ENCODE assay signal across 8 cellular contexts in the genomic region with DNA sequence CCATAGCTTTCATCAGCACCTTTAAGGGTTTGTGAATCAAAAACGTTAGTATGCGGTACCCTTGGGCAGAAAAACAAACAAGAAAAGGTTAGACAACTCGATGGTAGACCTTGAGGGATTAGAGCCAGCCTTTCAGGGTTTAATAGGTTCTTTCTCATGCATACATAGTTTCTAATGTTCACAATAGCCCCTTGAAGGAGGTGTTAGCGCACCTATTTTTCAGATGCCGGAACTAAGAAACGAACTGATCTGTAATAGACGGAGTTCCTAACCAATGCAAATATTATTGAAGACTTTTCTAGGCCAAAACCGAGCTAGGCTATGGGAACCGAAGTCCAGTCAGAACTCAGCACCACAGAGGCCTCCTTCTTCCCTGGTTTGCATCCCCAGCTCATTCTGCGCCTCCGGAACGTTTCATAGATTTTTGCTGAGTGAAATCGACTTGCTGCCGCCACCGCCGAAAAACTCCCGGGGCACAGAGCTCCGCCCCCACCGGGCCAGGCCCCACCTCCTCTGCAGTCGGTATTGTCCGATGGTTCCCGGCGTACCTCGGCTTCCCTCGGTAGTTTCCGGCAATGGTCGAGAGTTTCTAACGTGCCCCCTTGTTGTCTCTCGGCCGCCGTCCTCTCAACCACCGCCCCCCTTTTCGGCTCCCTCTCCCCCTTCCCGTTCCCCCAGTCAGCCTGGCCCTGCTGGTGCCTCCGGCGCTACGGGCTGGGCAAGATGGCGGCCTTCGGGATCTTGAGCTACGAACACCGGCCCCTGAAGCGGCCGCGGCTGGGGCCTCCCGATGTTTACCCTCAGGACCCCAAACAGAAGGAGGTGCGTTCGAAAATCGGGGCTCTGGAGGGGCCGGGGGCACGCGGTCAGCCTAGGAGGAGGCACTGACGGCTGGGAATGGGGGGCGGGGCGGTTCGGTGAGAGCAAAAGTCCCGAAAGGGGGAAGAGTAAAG. TPM values are rescaled to one million over a fixed set of nuclear protein-coding genes. Genes with fewer than 3 reads are reported as not detected.
DNase-seq lines count a peak whose midpoint lies in the region; ATAC-seq and TF ChIP-seq lines count a peak whose summit lies in the region.

A gene (plus strand): TSS at position 565 of the 953 bp plus-strand sequence. CDS start 159 bp downstream, at position 724.

- H3K4me3 Mint-ChIP-seq in T-helper 17 cell = peak within 1 kb of the TSS; percentile 84

- H3K4me3 ChIP-seq in GM12875 (ENCODE audit: low read depth, low read length) (peak within 1 kb of the TSS; percentile 48), left ventricle myocardium inferior (peak within 1 kb of the TSS; percentile 73), prostate gland (peak within 1 kb of the TSS; percentile 46 to 50), upper lobe of right lung (peak within 1 kb of the TSS; percentile 58)

- H3K27ac Mint-ChIP-seq in T-helper 17 cell = peak within 1 kb of the TSS; percentile 81

- peak; percentile 85 for DNase-seq in NCI-H1436 (lab: John Stamatoyannopoulos, UW)
- peak; percentile 65 to 73 (median 71) for DNase-seq in T-helper 17 cell
- DNase-seq in amygdala (lab: John Stamatoyannopoulos, UW) = peak in 55 of 56 donors; percentile 3 to 89 (median 69)
- DNase-seq in left ventricle myocardium inferior = peak; percentile 86
- peak; percentile 77 for DNase-seq in prostate gland (ENCODE audit: low spot score)
- peak; percentile 87 for DNase-seq in upper lobe of right lung

- no peaks in the 10 kb centered on the region for H3K27me3 ChIP-seq in left ventricle myocardium inferior (ENCODE audit: low read depth)
- H3K27me3 ChIP-seq in prostate gland (replicated peaks; ENCODE audit: insufficient read depth) = no peaks in the 10 kb centered on the region
- no peaks in the 10 kb centered on the region for H3K27me3 ChIP-seq in upper lobe of right lung

- H3K9me3 ChIP-seq in T-helper 17 cell (ENCODE audit: control insufficient read depth, low read length, poor library complexity, severe bottlenecking) = no peaks in the 10 kb centered on the region
- H3K9me3 ChIP-seq in left ventricle myocardium inferior (replicated peaks) = no peaks in the 10 kb centered on the region
- H3K9me3 ChIP-seq in prostate gland = no peaks in the 10 kb centered on the region
- no peaks in the 10 kb centered on the region for H3K9me3 ChIP-seq in upper lobe of right lung

- H3K36me3 Mint-ChIP-seq in T-helper 17 cell (ENCODE audit: low read depth) = peaks cover 6% of the 10 kb centered on the region

- H3K27me3 Mint-ChIP-seq in T-helper 17 cell = no peaks in the 10 kb centered on the region

- H3K27ac ChIP-seq in left ventricle myocardium inferior (replicated peaks) = peak within 1 kb of the TSS; percentile 76
- H3K27ac ChIP-seq in prostate gland = peak within 1 kb of the TSS; percentile 80 to 87
- H3K27ac ChIP-seq in upper lobe of right lung = peak within 1 kb of the TSS; percentile 80

- TF ChIP-seq CTCF in GM12875 (IDR thresholded peaks at IDR 0.05; ENCODE audit: borderline replicate concordance, insufficient read depth, low read depth, low read length) (no peak), left ventricle myocardium inferior (IDR thresholded peaks at IDR 0.05; ENCODE audit: borderline replicate concordance) (no peak), prostate gland (IDR thresholded peaks at IDR 0.05) (no peak), upper lobe of right lung (IDR thresholded peaks at IDR 0.05) (no peak)

- peaks cover 13% of the 10 kb centered on the region for H3K4me1 ChIP-seq in left ventricle myocardium inferior
- no peaks in the 10 kb centered on the region for H3K4me1 ChIP-seq in prostate gland (replicated peaks)
- H3K4me1 ChIP-seq in upper lobe of right lung = no peaks in the 10 kb centered on the region

- ATAC-seq in HG02759 (IDR thresholded peaks at IDR 0.05; ENCODE audit: unreplicated experiment) = peak; percentile 96
- ATAC-seq in T-helper 17 cell = peak; percentile 97
- ATAC-seq in upper lobe of right lung = peak; percentile 98

- peaks cover 9% of the 10 kb centered on the region for H3K4me1 Mint-ChIP-seq in T-helper 17 cell

- intact Hi-C loops in left ventricle myocardium inferior (cut with micrococcal nuclease) (no loop called here), prostate gland (cut with DNase I) (no loop called here), upper lobe of right lung (cut with DNase I) (no loop called here)

- WGBS in prostate gland = 1% methylated on average over 37 of the region's 56 CpGs

- peak; percentile 34 for TF ChIP-seq POLR2A in prostate gland (IDR thresholded peaks at IDR 0.05)

- H3K36me3 ChIP-seq in left ventricle myocardium inferior (peaks cover 25% of the 10 kb centered on the region), prostate gland (no peaks in the 10 kb centered on the region), upper lobe of right lung (peaks cover 22% of the 10 kb centered on the region)

RNA-seq across cellular contexts. Expression of the gene that starts here (rescaled TPM):
- total RNA-seq in T-helper 17 cell (10 to 100 TPM; 66.2 to 79.2 TPM), left ventricle myocardium inferior (23.2 TPM), prostate gland (10 to 100 TPM; 29.4 to 82.3 TPM), upper lobe of right lung (48.5 TPM)

Comparison
In these comparisons a context has a peak if more than half of its experiments do, and no peak if none do; other contexts are left out.
1. Peak in every context shown above with its lines: DNase-seq, ATAC-seq, H3K4me3 ChIP-seq and H3K27ac ChIP-seq.